13 cellular contexts compared by ENCODE assay signal in genomic region chr7:130957140-130957513, GRCh38.
DNase-seq lines count a peak whose midpoint lies in the region; ATAC-seq, FAIRE-seq and TF ChIP-seq lines count a peak whose summit lies in the region.
"Had no signal": no experiment of that assay in that cellular context is flagged by ENCODE, and none has a peak within 500 bp of the region (broad histone marks: within the 10 kb centered on the region; RNA-seq: fewer than 3 reads in every experiment).

No MANE protein-coding gene starts in this region.

- FAIRE-seq in keratinocyte (lab: Jason Lieb, UNC) = no peak

- peaks cover 73% of the 10 kb centered on the region for H3K79me2 ChIP-seq in keratinocyte (ENCODE audit: control insufficient read depth, insufficient read depth, low read length)

- TF ChIP-seq CTCF in GM12875 (IDR thresholded peaks at IDR 0.05; ENCODE audit: borderline replicate concordance, insufficient read depth, low read depth, low read length) (no peak), keratinocyte (optimal IDR thresholded peaks at IDR 0.05 in 1 of 3, IDR thresholded peaks at IDR 0.05 in 1 of 3, conservative IDR thresholded peaks at IDR 0.05 in 1 of 3; ENCODE audit: extremely low read depth in 1 of 3, insufficient read depth in 2 of 3, low read length in 3 of 3) (no peak)

- H3K9ac ChIP-seq in BLaER1 (peak overlapping the region; percentile 66; the same call in 1 of the 2 replicates), keratinocyte (ENCODE audit: control insufficient read depth, extremely low read depth, insufficient read depth, low read length) (no peak overlapping the region)

- H3K4me1 ChIP-seq in BLaER1 (peaks cover 61% of the 10 kb centered on the region), keratinocyte (ENCODE audit: control insufficient read depth, extremely low read depth, insufficient read depth, low read length) (peaks cover 30% of the 10 kb centered on the region)

- ATAC-seq in HG03565 (IDR thresholded peaks at IDR 0.05; ENCODE audit: unreplicated experiment) (no peak), GM18868 (IDR thresholded peaks at IDR 0.05; ENCODE audit: unreplicated experiment) (no peak), HG03571 (IDR thresholded peaks at IDR 0.05; ENCODE audit: unreplicated experiment) (no peak)
- ATAC-seq: foreskin keratinocyte, Right ventricle myocardium inferior had no signal

- peak overlapping the region; percentile 92 for H3K4me3 Mint-ChIP-seq in T-helper 1 cell treated with Interleukin-12 subunit alpha and Interleukin-12 subunit beta and Interleukin-4 antibody, amounts not matched to agents 30 μg/mL and 1 μg/mL, for 36 hours
- H3K4me3 Mint-ChIP-seq: central memory CD8-positive, alpha-beta T cell had no signal

- H3K27ac ChIP-seq in BLaER1 (peak overlapping the region; percentile 32), keratinocyte (ENCODE audit: control insufficient read depth, insufficient read depth, low read length) (no peak overlapping the region)
- H3K27ac ChIP-seq: foreskin keratinocyte had no signal

- H3K9me3 ChIP-seq in BLaER1 (no peaks in the 10 kb centered on the region), keratinocyte (ENCODE audit: control insufficient read depth, low read depth, low read length) (no peaks in the 10 kb centered on the region)

- no peaks in the 10 kb centered on the region for H3K9me1 ChIP-seq in keratinocyte (ENCODE audit: control insufficient read depth, extremely low read depth, insufficient read depth, low read length)

- H3K4me3 ChIP-seq in BLaER1 = peak overlapping the region; percentile 15
- H3K4me3 ChIP-seq in GM12875 (ENCODE audit: low read depth, low read length) = peak overlapping the region; percentile 43
- H3K4me3 ChIP-seq in keratinocyte (ENCODE audit: control insufficient read depth in 2 of 3, extremely low read depth in 1 of 3, insufficient read depth in 2 of 3, low read depth in 1 of 3, low read length in 3 of 3) = no peak overlapping the region

- H3K27ac Mint-ChIP-seq in T-helper 1 cell treated with Interleukin-12 subunit alpha and Interleukin-12 subunit beta and Interleukin-4 antibody, amounts not matched to agents 30 μg/mL and 1 μg/mL, for 36 hours = peak overlapping the region; percentile 94

- H2AFZ ChIP-seq in keratinocyte (ENCODE audit: control insufficient read depth, low read length) = no peak overlapping the region

- no peak for DNase-seq in keratinocyte (ENCODE audit: low read depth, low spot score)
- DNase-seq in NCI-H1436 treated with DMSO at 0.1 percent for 48 hours (lab: John Stamatoyannopoulos, UW) = no peak
- DNase-seq: DMS 273 treated with DMSO at 0.1 percent for 48 hours, foreskin keratinocyte, NCI-H2081 had no signal

- peaks cover 43% of the 10 kb centered on the region; the same call in 1 of the 2 replicates for H4K20me1 ChIP-seq in BLaER1
- no peaks in the 10 kb centered on the region for H4K20me1 ChIP-seq in keratinocyte (ENCODE audit: control insufficient read depth, extremely low read depth, insufficient read depth, low read length)

- no peaks in the 10 kb centered on the region for H3K27me3 ChIP-seq in BLaER1
- no peaks in the 10 kb centered on the region for H3K27me3 ChIP-seq in keratinocyte (ENCODE audit: control insufficient read depth, extremely low read depth, insufficient read depth, low read length)
- H3K27me3 ChIP-seq: foreskin keratinocyte had no signal

- H3K4me1 Mint-ChIP-seq in T-helper 1 cell treated with Interleukin-12 subunit alpha and Interleukin-12 subunit beta and Interleukin-4 antibody, amounts not matched to agents 30 μg/mL and 1 μg/mL, for 36 hours (ENCODE audit: low read depth) = peaks cover 65% of the 10 kb centered on the region

- dilution Hi-C loops in keratinocyte (cut with MboI; ENCODE audit: extremely low pct_ligation_motif_present, low sequenced_read_pairs) = no loop called here

- peaks cover 52% of the 10 kb centered on the region for H3K36me3 Mint-ChIP-seq in T-helper 1 cell treated with Interleukin-12 subunit alpha and Interleukin-12 subunit beta and Interleukin-4 antibody, amounts not matched to agents 30 μg/mL and 1 μg/mL, for 36 hours (ENCODE audit: low read depth)

- no peaks in the 10 kb centered on the region for H3K9me3 Mint-ChIP-seq in T-helper 1 cell treated with Interleukin-12 subunit alpha and Interleukin-12 subunit beta and Interleukin-4 antibody, amounts not matched to agents 30 μg/mL and 1 μg/mL, for 36 hours
- H3K9me3 Mint-ChIP-seq: central memory CD8-positive, alpha-beta T cell had no signal

- H3K4me2 ChIP-seq in BLaER1 = peak overlapping the region; percentile 82
- H3K4me2 ChIP-seq in keratinocyte (ENCODE audit: control insufficient read depth, extremely low read depth, insufficient read depth, low read depth, low read length) = peak overlapping the region; percentile 3

- H3K36me3 ChIP-seq in BLaER1 = peaks cover 22% of the 10 kb centered on the region
- H3K36me3 ChIP-seq in keratinocyte (ENCODE audit: control insufficient read depth in 2 of 2, extremely low read depth in 1 of 2, insufficient read depth in 2 of 2, low read length in 2 of 2) = peaks cover 5 to 6% of the 10 kb centered on the region in 2 experiments

- no peaks in the 10 kb centered on the region for H3K27me3 Mint-ChIP-seq in T-helper 1 cell treated with Interleukin-12 subunit alpha and Interleukin-12 subunit beta and Interleukin-4 antibody, amounts not matched to agents 30 μg/mL and 1 μg/mL, for 36 hours (ENCODE audit: low read depth)
- H3K27me3 Mint-ChIP-seq: central memory CD8-positive, alpha-beta T cell had no signal

Comparison
In these comparisons a context has a peak if more than half of its experiments do, and no peak if none do; other contexts are left out.
1. H3K4me3 ChIP-seq: peak in BLaER1 (single experiment) and GM12875 (single experiment); none in keratinocyte (0 of 3).